In the genomic region with DNA sequence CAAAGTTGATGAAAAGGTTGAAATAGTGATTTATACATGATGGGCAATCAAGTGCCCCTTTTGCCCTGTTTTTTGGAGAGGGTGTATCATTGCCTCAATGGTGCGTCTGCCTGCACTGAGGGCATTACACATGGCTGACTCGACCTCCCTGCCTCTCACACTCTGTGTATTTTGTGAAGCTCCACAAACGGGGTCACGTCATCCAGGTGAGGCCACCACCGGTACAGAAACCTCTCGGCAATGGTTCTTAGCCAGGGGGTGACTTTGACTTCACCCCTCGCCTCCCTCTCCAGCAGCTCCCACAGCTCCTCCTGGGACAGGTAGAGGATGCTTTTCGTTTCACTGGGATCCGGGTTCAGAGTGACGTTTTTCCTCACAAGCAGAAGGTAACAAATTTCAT, we compare ENCODE assay signal across 23 cellular contexts. TPM values are rescaled to one million over a fixed set of nuclear protein-coding genes. Genes with fewer than 3 reads are reported as not detected.
"Had no signal": no experiment of that assay in that cellular context is flagged by ENCODE, and none has a peak within 500 bp of the region (broad histone marks: within the 10 kb centered on the region; RNA-seq: fewer than 3 reads in every experiment).

No MANE protein-coding gene starts in this region.

- H3K79me2 ChIP-seq: parathyroid adenoma had no signal

- H3K4me1 ChIP-seq: left ventricle myocardium inferior, parathyroid adenoma, tibial nerve had no signal

- H3K4me3 ChIP-seq: cardiac muscle cell, gastrocnemius medialis, left ventricle myocardium inferior, mucosa of descending colon, tibial nerve had no signal

- DNase-seq: activated CD4-positive, alpha-beta T cell treated with anti-CD3 and anti-CD28 coated beads, Interleukin-2, amount 10 ng/mL, durations not matched to agents 7 days and 5 days; activated CD8-positive, alpha-beta memory T cell treated with anti-CD3 and anti-CD28 coated beads for 24 hours; activated CD8-positive, alpha-beta memory T cell treated with anti-CD3 and anti-CD28 coated beads, Interleukin-2, amount 50 U/mL, for 48 hours; activated gamma-delta T cell; activated naive CD8-positive, alpha-beta T cell treated with anti-CD3 and anti-CD28 coated beads, Interleukin-2, amount 10 ng/mL, durations not matched to agents 7 days and 5 days; amygdala; erythroblast; gastrocnemius medialis; head of caudate nucleus; left ventricle myocardium inferior; mammary epithelial cell; mucosa of descending colon; naive B cell; stimulated activated CD4-positive, alpha-beta T cell treated with anti-CD3 and anti-CD28 coated beads, Interleukin-2, amount 100 ng/mL, for 24 hours; stimulated activated naive CD4-positive, alpha-beta T cell treated with Interleukin-2 at 50 U/mL for 16 hours had no signal

- H3K27me3 Mint-ChIP-seq: activated CD4-positive, alpha-beta T cell treated with anti-CD3 and anti-CD28 coated beads, Interleukin-2, amount 10 ng/mL, durations not matched to agents 7 days and 5 days; activated naive CD8-positive, alpha-beta T cell treated with anti-CD3 and anti-CD28 coated beads, Interleukin-2, amount 10 ng/mL, durations not matched to agents 7 days and 5 days; naive B cell had no signal

- ATAC-seq: activated CD4-positive, CD25-positive, alpha-beta regulatory T cell treated with anti-CD3 and anti-CD28 coated beads, Interleukin-2, amount 50 U/mL, for 24 hours; gastrocnemius medialis; mucosa of descending colon had no signal

- H2AFZ ChIP-seq: parathyroid adenoma had no signal

- H3K4me1 Mint-ChIP-seq: activated CD4-positive, alpha-beta T cell treated with anti-CD3 and anti-CD28 coated beads, Interleukin-2, amount 10 ng/mL, durations not matched to agents 7 days and 5 days; activated naive CD8-positive, alpha-beta T cell treated with anti-CD3 and anti-CD28 coated beads, Interleukin-2, amount 10 ng/mL, durations not matched to agents 7 days and 5 days; naive B cell had no signal

- H3K27ac ChIP-seq: cardiac muscle cell, gastrocnemius medialis, left ventricle myocardium inferior, parathyroid adenoma, tibial nerve had no signal

- H3K9me3 Mint-ChIP-seq: activated CD4-positive, alpha-beta T cell treated with anti-CD3 and anti-CD28 coated beads, Interleukin-2, amount 10 ng/mL, durations not matched to agents 7 days and 5 days; activated naive CD8-positive, alpha-beta T cell treated with anti-CD3 and anti-CD28 coated beads, Interleukin-2, amount 10 ng/mL, durations not matched to agents 7 days and 5 days; naive B cell; T-helper 1 cell treated with Interleukin-12 subunit alpha and Interleukin-12 subunit beta and Interleukin-4 antibody, amounts not matched to agents 30 μg/mL and 1 μg/mL, for 36 hours had no signal

- H3K4me3 Mint-ChIP-seq: activated CD4-positive, alpha-beta T cell treated with anti-CD3 and anti-CD28 coated beads, Interleukin-2, amount 10 ng/mL, durations not matched to agents 7 days and 5 days; activated naive CD8-positive, alpha-beta T cell treated with anti-CD3 and anti-CD28 coated beads, Interleukin-2, amount 10 ng/mL, durations not matched to agents 7 days and 5 days; naive B cell; T-helper 1 cell treated with Interleukin-12 subunit alpha and Interleukin-12 subunit beta and Interleukin-4 antibody, amounts not matched to agents 30 μg/mL and 1 μg/mL, for 36 hours had no signal

- H3K27ac Mint-ChIP-seq: activated CD4-positive, alpha-beta T cell treated with anti-CD3 and anti-CD28 coated beads, Interleukin-2, amount 10 ng/mL, durations not matched to agents 7 days and 5 days; activated naive CD8-positive, alpha-beta T cell treated with anti-CD3 and anti-CD28 coated beads, Interleukin-2, amount 10 ng/mL, durations not matched to agents 7 days and 5 days; T-helper 1 cell treated with Interleukin-12 subunit alpha and Interleukin-12 subunit beta and Interleukin-4 antibody, amounts not matched to agents 30 μg/mL and 1 μg/mL, for 36 hours had no signal

- H3K9ac ChIP-seq: parathyroid adenoma had no signal

- H3K9me3 ChIP-seq: gastrocnemius medialis, left ventricle myocardium inferior, mucosa of descending colon, tibial nerve had no signal

- FAIRE-seq: urothelium cell line had no signal

- H3K27me3 ChIP-seq: cardiac muscle cell, gastrocnemius medialis, tibial nerve had no signal

RNA-seq across cellular contexts. Expression of a gene that starts 6.3 kb away (rescaled TPM):
- total RNA-seq: activated CD4-positive, alpha-beta T cell treated with anti-CD3 and anti-CD28 coated beads, Interleukin-2, amount 10 ng/mL, durations not matched to agents 7 days and 5 days; activated naive CD8-positive, alpha-beta T cell treated with anti-CD3 and anti-CD28 coated beads, Interleukin-2, amount 10 ng/mL, durations not matched to agents 7 days and 5 days; cardiac muscle cell; dermis microvascular lymphatic vessel endothelial cell; mammary epithelial cell; mucosa of descending colon; renal cortical epithelial cell had no signal
- polyA plus RNA-seq: cardiac muscle cell, mammary epithelial cell had no signal
